9 cellular contexts compared by ENCODE assay signal in genomic region chr12:22100952-22101748, GRCh38. TPM values are rescaled to one million over a fixed set of nuclear protein-coding genes. Genes with fewer than 3 reads are reported as not detected.
A peak's percentile ranks its signal among the peaks of the same experiment; 100 is the strongest.
DNase-seq lines count a peak whose midpoint lies in the region; ATAC-seq and TF ChIP-seq lines count a peak whose summit lies in the region.
"Had no signal": no experiment of that assay in that cellular context is flagged by ENCODE, and none has a peak within 500 bp of the region (broad histone marks: within the 10 kb centered on the region; RNA-seq: fewer than 3 reads in every experiment).

No MANE protein-coding gene starts in this region.

- TF ChIP-seq CTCF in PC-9 (conservative IDR thresholded peaks at IDR 0.05) (peak; percentile 65), brain microvascular endothelial cell (IDR thresholded peaks at IDR 0.05; ENCODE audit: low read depth, low read length, missing control alignments) (peak; percentile 76)

- H3K9me3 ChIP-seq in BLaER1 = no peaks in the 10 kb centered on the region
- H3K9me3 ChIP-seq in PC-9 (ENCODE audit: insufficient read depth, low read depth) = no peaks in the 10 kb centered on the region
- H3K9me3 ChIP-seq: SJSA1 had no signal

- H4K20me1 ChIP-seq in BLaER1 = no peaks in the 10 kb centered on the region
- H4K20me1 ChIP-seq in PC-9 (ENCODE audit: insufficient read depth) = no peaks in the 10 kb centered on the region

- ATAC-seq in GM18517 (IDR thresholded peaks at IDR 0.05; ENCODE audit: unreplicated experiment) = peak; percentile 74
- peak; percentile 65 for ATAC-seq in HG03135 (IDR thresholded peaks at IDR 0.05; ENCODE audit: unreplicated experiment)
- ATAC-seq in stimulated activated naive CD8-positive, alpha-beta T cell treated with anti-CD3 and anti-CD28 coated beads, Interleukin-15, Interleukin-2, amounts not matched to agents 100 U/mL and 50 U/mL, for 24 hours = peak; percentile 60
- no peak for ATAC-seq in HG03095 (IDR thresholded peaks at IDR 0.05; ENCODE audit: unreplicated experiment)

- no peaks in the 10 kb centered on the region for H3K9me2 ChIP-seq in PC-9 (ENCODE audit: insufficient read depth)

- H3K4me3 ChIP-seq in BLaER1 = no peak overlapping the region
- H3K4me3 ChIP-seq in PC-9 = no peak overlapping the region
- H3K4me3 ChIP-seq in brain microvascular endothelial cell (ENCODE audit: low read depth, low read length) = no peak overlapping the region
- H3K4me3 ChIP-seq: SJSA1 had no signal

- peak overlapping the region; percentile 81 for H3K4me2 ChIP-seq in BLaER1
- H3K4me2 ChIP-seq in PC-9 = no peak overlapping the region

- POLR2A ChIA-PET in PC-9 (lab: Charles Lee; ENCODE audit: unreplicated experiment) = no interaction called here

- H3K4me1 ChIP-seq in BLaER1 (peaks cover 37% of the 10 kb centered on the region), PC-9 (replicated peaks; ENCODE audit: insufficient read depth) (no peaks in the 10 kb centered on the region)
- H3K4me1 ChIP-seq: SJSA1 had no signal

- no peaks in the 10 kb centered on the region for H3K79me2 ChIP-seq in PC-9 (ENCODE audit: low read depth)

- in situ Hi-C loops in brain microvascular endothelial cell (cut with HindIII; ENCODE audit: low pct_ligation_motif_present, low sequenced_read_pairs) = no loop called here

- DNase-seq in PC-9 (peak; percentile 11 to 40), brain microvascular endothelial cell (peak; percentile 70), kidney glomerular epithelial cell (lab: John Stamatoyannopoulos, UW) (peak; percentile 19)
- DNase-seq in stimulated activated naive CD8-positive, alpha-beta T cell treated with anti-CD3 and anti-CD28 coated beads, Interleukin-15, Interleukin-2, amounts not matched to agents 100 U/mL and 50 U/mL, for 24 hours = peak; percentile 23

- no TSS peak for BruUV-seq in PC-9 (replicated peaks; lab: Mats Ljungman, UMichigan)

- H3F3A ChIP-seq in PC-9 (ENCODE audit: insufficient read depth, low read depth) = no peaks in the 10 kb centered on the region

- no peaks in the 10 kb centered on the region for H3K27me3 ChIP-seq in BLaER1
- no peaks in the 10 kb centered on the region for H3K27me3 ChIP-seq in PC-9 (ENCODE audit: insufficient read depth, low read depth)
- no peaks in the 10 kb centered on the region for H3K27me3 ChIP-seq in brain microvascular endothelial cell (replicated peaks)
- H3K27me3 ChIP-seq: SJSA1 had no signal

- intact Hi-C loops in PC-9 (cut with micrococcal nuclease; ENCODE audit: unreplicated experiment) = no loop called here

- H3K36me3 ChIP-seq in BLaER1 (no peaks in the 10 kb centered on the region), PC-9 (ENCODE audit: low read depth) (no peaks in the 10 kb centered on the region), brain microvascular endothelial cell (replicated peaks) (no peaks in the 10 kb centered on the region)
- H3K36me3 ChIP-seq: SJSA1 had no signal

- H3K9ac ChIP-seq in BLaER1 = peak overlapping the region; percentile 2; the same call in 1 of the 2 replicates

- H3K27ac ChIP-seq in BLaER1 (peak overlapping the region; percentile 75), PC-9 (no peak overlapping the region), brain microvascular endothelial cell (no peak overlapping the region)
- H3K27ac ChIP-seq: SJSA1 had no signal

- CTCF ChIA-PET in PC-9 (lab: Charles Lee) = interaction anchor here (0.6 to 0.7 kb wide), 3 partner anchors 17 to 603 kb away, joined by 3 to 10 read pairs (median 4); no protein-coding TSS in a partner anchor

- H2AFZ ChIP-seq in PC-9 = no peak overlapping the region

RNA-seq across cellular contexts. Expression of gene CMAS, which starts 55.1 kb away (rescaled TPM):
- 79.1 and 93.2 TPM in 2 replicates for total RNA-seq in PC-9 (2021)

Comparison
In these comparisons a context has a peak if more than half of its experiments do, and no peak if none do; other contexts are left out.
1. DNase-seq: peak in every context shown above with its lines; median percentile 70 in brain microvascular endothelial cell; 26 in PC-9; 23 in stimulated activated naive CD8-positive, alpha-beta T cell treated with anti-CD3 and anti-CD28 coated beads, Interleukin-15, Interleukin-2, amounts not matched to agents 100 U/mL and 50 U/mL, for 24 hours; 19 in kidney glomerular epithelial cell.